In the genomic region with DNA sequence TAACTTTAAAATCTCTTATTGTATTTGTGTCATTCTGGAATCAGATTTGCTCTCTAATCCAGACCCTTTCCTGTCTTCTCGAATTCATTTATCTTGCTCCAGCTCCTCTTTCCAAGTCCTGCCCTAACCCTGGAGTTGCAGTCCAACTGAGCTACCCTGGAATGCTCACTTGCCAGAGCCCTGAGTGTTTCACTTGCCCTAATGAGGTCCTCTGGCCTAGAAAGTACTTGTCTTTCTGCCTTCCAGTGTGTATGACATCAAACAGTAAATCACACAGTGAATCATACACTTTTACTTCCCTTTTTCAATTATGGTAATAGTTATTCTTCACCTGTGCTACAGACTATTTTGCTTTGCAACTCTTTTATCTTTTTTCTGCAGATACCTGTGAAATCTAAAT, we compare ENCODE assay signal across 8 cellular contexts.
DNase-seq lines count a peak whose midpoint lies in the region; ATAC-seq and TF ChIP-seq lines count a peak whose summit lies in the region.

No MANE protein-coding gene starts in this region.

- H3K4me1 ChIP-seq in cardiac muscle cell (ENCODE audit: low read depth) (no peaks in the 10 kb centered on the region), PC-9 (replicated peaks; ENCODE audit: insufficient read depth) (no peaks in the 10 kb centered on the region)

- POLR2A ChIA-PET in PC-9 (lab: Charles Lee; ENCODE audit: unreplicated experiment) = no interaction called here

- H3K4me2 ChIP-seq in PC-9 = no peak overlapping the region

- H3F3A ChIP-seq in PC-9 (ENCODE audit: insufficient read depth, low read depth) = no peaks in the 10 kb centered on the region

- peak; percentile 20 for DNase-seq in stimulated activated CD4-positive, alpha-beta T cell treated with anti-CD3 and anti-CD28 coated beads, Interleukin-15, amount 100 ng/mL, for 24 hours
- no peak for DNase-seq in stimulated activated CD4-positive, alpha-beta T cell treated with anti-CD3 and anti-CD28 coated beads, Interleukin-2, amount 100 ng/mL, for 48 hours
- DNase-seq in RPMI7951 (ENCODE audit: low read depth) (peak; percentile 15), cardiac muscle cell (ENCODE audit: low read depth in 1 of 2, low spot score in 1 of 2) (peak in 1 of 2 donors; percentile 45), SK-N-DZ (ENCODE audit: low spot score) (no peak), PC-9 (no peak), NCI-H1417 (lab: John Stamatoyannopoulos, UW) (no peak)

- no peak overlapping the region for H2AFZ ChIP-seq in PC-9

- CTCF ChIA-PET in PC-9 (lab: Charles Lee) = no interaction called here

- intact Hi-C loops in PC-9 (cut with micrococcal nuclease; ENCODE audit: unreplicated experiment) = no loop called here

- no TSS peak for BruUV-seq in PC-9 (replicated peaks; lab: Mats Ljungman, UMichigan)

- H3K4me3 ChIP-seq in cardiac muscle cell (no peak overlapping the region), PC-9 (no peak overlapping the region)

- H3K9me2 ChIP-seq in PC-9 (ENCODE audit: insufficient read depth) = no peaks in the 10 kb centered on the region

- H4K20me1 ChIP-seq in PC-9 (ENCODE audit: insufficient read depth) = no peaks in the 10 kb centered on the region

- H3K27ac ChIP-seq in cardiac muscle cell (peak overlapping the region; percentile 45), PC-9 (no peak overlapping the region; the same call in 1 of the 2 replicates)

- no peaks in the 10 kb centered on the region for H3K79me2 ChIP-seq in PC-9 (ENCODE audit: low read depth)

- no peak for TF ChIP-seq CTCF in cardiac muscle cell (IDR thresholded peaks at IDR 0.05; ENCODE audit: low read depth, low read length)
- TF ChIP-seq CTCF in PC-9 (conservative IDR thresholded peaks at IDR 0.05) = no peak

- H3K27me3 ChIP-seq in cardiac muscle cell (no peaks in the 10 kb centered on the region), PC-9 (ENCODE audit: insufficient read depth, low read depth) (no peaks in the 10 kb centered on the region)

- H3K9me3 ChIP-seq in cardiac muscle cell (ENCODE audit: low read depth) (no peaks in the 10 kb centered on the region), PC-9 (ENCODE audit: insufficient read depth, low read depth) (no peaks in the 10 kb centered on the region)

- no peaks in the 10 kb centered on the region for H3K36me3 ChIP-seq in cardiac muscle cell
- H3K36me3 ChIP-seq in PC-9 (ENCODE audit: low read depth) = no peaks in the 10 kb centered on the region

- ATAC-seq in HG02943 (IDR thresholded peaks at IDR 0.05; ENCODE audit: low read depth, unreplicated experiment) = peak; percentile 99

Comparison
In these comparisons a context has a peak if more than half of its experiments do, and no peak if none do; other contexts are left out.
1. DNase-seq: peak in stimulated activated CD4-positive, alpha-beta T cell treated with anti-CD3 and anti-CD28 coated beads, Interleukin-15, amount 100 ng/mL, for 24 hours (single experiment) and RPMI7951 (single experiment); none in stimulated activated CD4-positive, alpha-beta T cell treated with anti-CD3 and anti-CD28 coated beads, Interleukin-2, amount 100 ng/mL, for 48 hours (0 of 2), SK-N-DZ (single experiment), PC-9 (0 of 2) and NCI-H1417 (0 of 3).